ENCODE assay signal across 8 cellular contexts in the genomic region with DNA sequence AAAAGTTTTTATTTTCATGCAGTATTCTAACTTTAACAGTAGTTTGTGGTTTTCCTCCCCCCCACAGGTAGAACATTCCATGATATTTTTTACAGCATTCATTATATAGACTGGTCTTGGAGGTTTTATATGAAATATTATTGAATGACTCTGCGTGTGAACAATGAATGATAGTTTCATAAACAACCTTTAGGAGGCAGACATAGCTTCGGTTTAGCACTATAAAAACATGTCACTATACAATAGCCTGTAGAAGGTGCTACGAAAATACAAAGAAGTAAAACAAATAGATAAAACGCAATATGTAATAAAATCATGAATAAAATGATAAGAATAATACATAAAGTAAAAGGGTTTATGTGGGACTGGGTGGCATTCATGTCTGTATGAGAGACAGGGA. TPM values are rescaled to one million over a fixed set of nuclear protein-coding genes. Genes with fewer than 3 reads are reported as not detected.
DNase-seq lines count a peak whose midpoint lies in the region; ATAC-seq, FAIRE-seq and TF ChIP-seq lines count a peak whose summit lies in the region.
"Had no signal": no experiment of that assay in that cellular context is flagged by ENCODE, and none has a peak within 500 bp of the region (broad histone marks: within the 10 kb centered on the region; RNA-seq: fewer than 3 reads in every experiment).

No MANE protein-coding gene starts in this region.

- H3K4me3 Mint-ChIP-seq in GM23338 (no peak overlapping the region), natural killer cell (no peak overlapping the region)

- no peaks in the 10 kb centered on the region for H3K36me3 ChIP-seq in GM23338 (ENCODE audit: insufficient read depth)
- H3K36me3 ChIP-seq in small intestine (ENCODE audit: control insufficient read depth in 2 of 2, insufficient read depth in 2 of 2, low read length in 2 of 2), result peaks cover 0 to 6% of the 10 kb centered on the region in 2 donors

- peaks cover 9% of the 10 kb centered on the region; the same call in 2 of the 3 replicates for H3K4me1 Mint-ChIP-seq in GM23338
- no peaks in the 10 kb centered on the region for H3K4me1 Mint-ChIP-seq in natural killer cell

- H4K20me1 ChIP-seq in GM23338 (replicated peaks; ENCODE audit: insufficient read depth), result no peaks in the 10 kb centered on the region

- H3K4me3 ChIP-seq in GM23338 (no peak overlapping the region), epithelial cell of proximal tubule (ENCODE audit: low read depth, low read length) (no peak overlapping the region), small intestine (ENCODE audit: low read depth in 1 of 2, low read length in 2 of 2) (no peak overlapping the region)

- FAIRE-seq in small intestine (lab: Jason Lieb, UNC), result no peak

- H3K9me3 ChIP-seq in small intestine (ENCODE audit: control insufficient read depth, low read depth), result no peaks in the 10 kb centered on the region

- WGBS in small intestine, 3 donors, result 10 to 35% (median 24%) methylated on average over 4 of the region's 4 CpGs

- ATAC-seq in GM23338, result no peak
- no peak for ATAC-seq in natural killer cell
- ATAC-seq: stimulated activated naive CD8-positive, alpha-beta T cell treated with anti-CD3 and anti-CD28 coated beads, Interleukin-15, Interleukin-2, amounts not matched to agents 100 U/mL and 50 U/mL, for 24 hours had no signal

- H3K9me2 ChIP-seq in GM23338 (ENCODE audit: insufficient read depth), result no peaks in the 10 kb centered on the region

- DNase-seq in GM23338 (ENCODE audit: low spot score) (no peak), NCI-H526 treated with DMSO at 0.1 percent for 48 hours (lab: John Stamatoyannopoulos, UW) (peak; percentile 45), epithelial cell of proximal tubule (ENCODE audit: low read depth) (no peak), small intestine (peak; percentile 46), NCI-H146 treated with DMSO at 0.1 percent for 48 hours (lab: John Stamatoyannopoulos, UW; ENCODE audit: unreplicated experiment) (no peak), natural killer cell (no peak)
- no peak for DNase-seq in activated CD4-positive, alpha-beta T cell treated with anti-CD3 and anti-CD28 coated beads for 1 hour
- DNase-seq: stimulated activated naive CD8-positive, alpha-beta T cell treated with anti-CD3 and anti-CD28 coated beads, Interleukin-15, Interleukin-2, amounts not matched to agents 100 U/mL and 50 U/mL, for 24 hours had no signal

- H3K4me2 ChIP-seq in GM23338, result no peak overlapping the region

- H3K9me3 Mint-ChIP-seq in GM23338, result no peaks in the 10 kb centered on the region
- no peaks in the 10 kb centered on the region for H3K9me3 Mint-ChIP-seq in natural killer cell

- no peaks in the 10 kb centered on the region for H3F3A ChIP-seq in GM23338 (replicated peaks; ENCODE audit: low read depth)

- no peak overlapping the region for H2AFZ ChIP-seq in GM23338

- H3K27ac Mint-ChIP-seq in GM23338 (peak overlapping the region; percentile 31; the same call in 1 of the 2 replicates), natural killer cell (no peak overlapping the region)

- H3K27ac ChIP-seq in GM23338 (ENCODE audit: low read depth), result no peak overlapping the region
- H3K27ac ChIP-seq in small intestine (ENCODE audit: low read depth in 1 of 2, low read length in 1 of 2), result no peak overlapping the region

- H3K4me1 ChIP-seq in GM23338 (ENCODE audit: insufficient read depth) (no peaks in the 10 kb centered on the region; the same call in 1 of the 2 replicates), small intestine (ENCODE audit: control insufficient read depth in 2 of 2, insufficient read depth in 1 of 2, low read depth in 1 of 2, low read length in 1 of 2) (peaks cover 0 to 2% of the 10 kb centered on the region in 2 donors)

- H3K27me3 ChIP-seq in GM23338 (ENCODE audit: insufficient read depth) (peaks cover 8% of the 10 kb centered on the region), small intestine (ENCODE audit: control insufficient read depth in 2 of 2, insufficient read depth in 2 of 2, low read length in 2 of 2) (no peaks in the 10 kb centered on the region)

- no peaks in the 10 kb centered on the region; the same call in 2 of the 3 replicates for H3K36me3 Mint-ChIP-seq in GM23338 (ENCODE audit: low read depth)
- no peaks in the 10 kb centered on the region for H3K36me3 Mint-ChIP-seq in natural killer cell

- intact Hi-C loops in natural killer cell (cut with micrococcal nuclease), result no loop called here

- H3K27me3 Mint-ChIP-seq in GM23338 (ENCODE audit: insufficient read depth, low read depth, poor library complexity) (peaks cover 2% of the 10 kb centered on the region), natural killer cell (ENCODE audit: low read depth in 2 of 2) (peaks cover 11 to 19% of the 10 kb centered on the region in 2 donors)

- no peaks in the 10 kb centered on the region for H3K79me2 ChIP-seq in GM23338 (replicated peaks; ENCODE audit: insufficient read depth)

- no peak for TF ChIP-seq CTCF in GM23338 (conservative IDR thresholded peaks at IDR 0.05; ENCODE audit: low read depth in 2 of 2)
- peak; percentile 2 for TF ChIP-seq CTCF in epithelial cell of proximal tubule (conservative IDR thresholded peaks at IDR 0.05; ENCODE audit: low read depth, low read length)
- TF ChIP-seq CTCF in natural killer cell (IDR thresholded peaks at IDR 0.05), result no peak

TF ChIP-seq in GM23338, 12 proteins besides CTCF, POLR2A, EP300 and RAD21:
- TF ChIP-seq CREB1 (CRISPR knock-in tag; IDR thresholded peaks at IDR 0.05; ENCODE audit: low read depth), result no peak
- no peak for TF ChIP-seq ZNF114 (CRISPR knock-in tag; IDR thresholded peaks at IDR 0.05)
- no peak for TF ChIP-seq ZNF331 (CRISPR knock-in tag; IDR thresholded peaks at IDR 0.05; ENCODE audit: low read depth)
- TF ChIP-seq NANOG (IDR thresholded peaks at IDR 0.05; ENCODE audit: borderline replicate concordance), result no peak
- no peak for TF ChIP-seq EZH2phosphoT487 (IDR thresholded peaks at IDR 0.05; ENCODE audit: unreplicated experiment)
- TF ChIP-seq EZH2 (IDR thresholded peaks at IDR 0.05; ENCODE audit: low read depth, unreplicated experiment), result no peak
- TF ChIP-seq STAT1 (IDR thresholded peaks at IDR 0.05; ENCODE audit: unreplicated experiment), result no peak

RNA-seq across cellular contexts. Expression of gene KLF4, which starts 8.5 kb away (rescaled TPM):
- total RNA-seq in GM23338 (2014; rRNA removed; shearing (Covaris generic)), result 26.8 and 29.8 TPM in 2 replicates
- 6.0 and 8.3 TPM in 2 replicates for polyA plus RNA-seq in GM23338 (2016; fragmentation: Nextera tagmentation; extraction: Ambion mirVana)
- 7.4 and 13.1 TPM in 2 replicates for total RNA-seq in epithelial cell of proximal tubule
- 100 to 1,000 TPM in 1 of 3 donors, 10 to 100 TPM in 2; 63.4 to 122 (median 72.7) TPM for polyA plus RNA-seq in small intestine
- 100 to 1,000 TPM in 1 of 3 donors, 10 to 100 TPM in 2; 29.8 to 162 (median 29.8) TPM for total RNA-seq in natural killer cell

Comparison
In these comparisons a context has a peak if more than half of its experiments do, and no peak if none do; other contexts are left out.
1. DNase-seq: peak in NCI-H526 treated with DMSO at 0.1 percent for 48 hours (single experiment) and small intestine (single experiment); none in GM23338 (single experiment), epithelial cell of proximal tubule (single experiment), activated CD4-positive, alpha-beta T cell treated with anti-CD3 and anti-CD28 coated beads for 1 hour (single experiment), NCI-H146 treated with DMSO at 0.1 percent for 48 hours (single experiment) and natural killer cell (single experiment).